ENCODE assay signal across 18 cellular contexts in genomic region chr6:144544266-144544830, GRCh38.
DNase-seq lines count a peak whose midpoint lies in the region; ATAC-seq, FAIRE-seq and TF ChIP-seq lines count a peak whose summit lies in the region.
"Had no signal": no experiment of that assay in that cellular context is flagged by ENCODE, and none has a peak within 500 bp of the region (broad histone marks: within the 10 kb centered on the region; RNA-seq: fewer than 3 reads in every experiment).

No MANE protein-coding gene starts in this region.

- intact Hi-C loops in left ventricle myocardium inferior (cut with micrococcal nuclease): no loop called here

- H3K4me3 ChIP-seq in astrocyte (ENCODE audit: insufficient read depth, low read depth, low read length): no peak overlapping the region
- no peak overlapping the region for H3K4me3 ChIP-seq in left ventricle myocardium inferior
- H3K4me3 ChIP-seq: right lobe of liver had no signal

- H3K4me2 ChIP-seq in astrocyte (ENCODE audit: low read length): no peak overlapping the region

- no peak overlapping the region for H3K4me3 Mint-ChIP-seq in astrocyte (ENCODE audit: unreplicated experiment)

- no peaks in the 10 kb centered on the region for H3K9me3 Mint-ChIP-seq in astrocyte (ENCODE audit: unreplicated experiment)

- no peak overlapping the region for H3K9ac ChIP-seq in astrocyte (ENCODE audit: low read length)

- no peak for TF ChIP-seq CTCF in astrocyte (IDR thresholded peaks at IDR 0.05; ENCODE audit: insufficient read depth, low read depth, low read length)
- TF ChIP-seq CTCF in left ventricle myocardium inferior (IDR thresholded peaks at IDR 0.05; ENCODE audit: borderline replicate concordance): no peak

- no peaks in the 10 kb centered on the region for H3K79me2 ChIP-seq in astrocyte (ENCODE audit: insufficient read depth, low read length)

- H3K4me1 ChIP-seq in astrocyte (ENCODE audit: insufficient read depth, low read length): no peaks in the 10 kb centered on the region
- no peaks in the 10 kb centered on the region for H3K4me1 ChIP-seq in left ventricle myocardium inferior

- TF ChIP-seq POLR2A in GM12892 (IDR thresholded peaks at IDR 0.05; ENCODE audit: low read depth, low read length): no peak

- no peak overlapping the region for H2AFZ ChIP-seq in astrocyte (ENCODE audit: low read depth, low read length)

- H3K27me3 ChIP-seq in astrocyte (ENCODE audit: insufficient read depth, low read length) (no peaks in the 10 kb centered on the region), left ventricle myocardium inferior (ENCODE audit: low read depth) (no peaks in the 10 kb centered on the region)
- H3K27me3 ChIP-seq: right lobe of liver had no signal

- no peak overlapping the region for H3K27ac Mint-ChIP-seq in astrocyte (ENCODE audit: unreplicated experiment)

- no peaks in the 10 kb centered on the region for H3K27me3 Mint-ChIP-seq in astrocyte (ENCODE audit: low read depth, unreplicated experiment)

- H3K9me3 ChIP-seq in astrocyte (ENCODE audit: insufficient read depth, low read depth, low read length): no peaks in the 10 kb centered on the region
- H3K9me3 ChIP-seq in left ventricle myocardium inferior (replicated peaks): no peaks in the 10 kb centered on the region
- H3K9me3 ChIP-seq: right lobe of liver had no signal

- FAIRE-seq in GM12892 (lab: Jason Lieb, UNC) (peak; percentile 50), astrocyte (lab: Jason Lieb, UNC) (peak; percentile 55)

- H3K4me1 Mint-ChIP-seq in astrocyte (ENCODE audit: low read depth, unreplicated experiment): no peaks in the 10 kb centered on the region

- H3K36me3 ChIP-seq in astrocyte (ENCODE audit: insufficient read depth, low read length) (no peaks in the 10 kb centered on the region), left ventricle myocardium inferior (peaks cover 91% of the 10 kb centered on the region)

- H3K27ac ChIP-seq in astrocyte (ENCODE audit: low read depth, low read length): no peak overlapping the region
- H3K27ac ChIP-seq in left ventricle myocardium inferior (replicated peaks): no peak overlapping the region
- H3K27ac ChIP-seq: 22Rv1, C4-2B, right lobe of liver had no signal

- DNase-seq in activated CD4-positive, CD25-positive, alpha-beta regulatory T cell treated with anti-CD3 and anti-CD28 coated beads, Interleukin-2, amount 50 U/mL, for 72 hours: no peak
- DNase-seq in GM12892 (ENCODE audit: insufficient read length) (no peak), astrocyte (ENCODE audit: low read depth) (no peak), H4 (ENCODE audit: low spot score) (no peak), left ventricle myocardium inferior (no peak)
- DNase-seq: DND-41; effector memory CD4-positive, alpha-beta T cell; left cardiac atrium; NCI-H2107; NCI-H69; right lobe of liver; stimulated activated CD8-positive, alpha-beta memory T cell treated with anti-CD3 and anti-CD28 coated beads, Interleukin-4, amount 100 ng/mL, for 48 hours had no signal

- no peaks in the 10 kb centered on the region for H4K20me1 ChIP-seq in astrocyte (ENCODE audit: insufficient read depth, low read length)

- H3K36me3 Mint-ChIP-seq in astrocyte (ENCODE audit: low read depth, unreplicated experiment): peaks cover 10% of the 10 kb centered on the region

- ATAC-seq in activated CD4-positive, CD25-positive, alpha-beta regulatory T cell treated with anti-CD3 and anti-CD28 coated beads, Interleukin-2, amount 50 U/mL, for 24 hours: peak; percentile 97 to 99
- peak; percentile 70 for ATAC-seq in HG02623 (IDR thresholded peaks at IDR 0.05; ENCODE audit: unreplicated experiment)
- no peak for ATAC-seq in HG03196 (IDR thresholded peaks at IDR 0.05; ENCODE audit: unreplicated experiment)
- ATAC-seq: left cardiac atrium, right lobe of liver, SK-N-SH treated with all-trans-retinoic acid at 6 μM for 48 hours had no signal
